ENCODE assay signal across 8 cellular contexts in the genomic region with DNA sequence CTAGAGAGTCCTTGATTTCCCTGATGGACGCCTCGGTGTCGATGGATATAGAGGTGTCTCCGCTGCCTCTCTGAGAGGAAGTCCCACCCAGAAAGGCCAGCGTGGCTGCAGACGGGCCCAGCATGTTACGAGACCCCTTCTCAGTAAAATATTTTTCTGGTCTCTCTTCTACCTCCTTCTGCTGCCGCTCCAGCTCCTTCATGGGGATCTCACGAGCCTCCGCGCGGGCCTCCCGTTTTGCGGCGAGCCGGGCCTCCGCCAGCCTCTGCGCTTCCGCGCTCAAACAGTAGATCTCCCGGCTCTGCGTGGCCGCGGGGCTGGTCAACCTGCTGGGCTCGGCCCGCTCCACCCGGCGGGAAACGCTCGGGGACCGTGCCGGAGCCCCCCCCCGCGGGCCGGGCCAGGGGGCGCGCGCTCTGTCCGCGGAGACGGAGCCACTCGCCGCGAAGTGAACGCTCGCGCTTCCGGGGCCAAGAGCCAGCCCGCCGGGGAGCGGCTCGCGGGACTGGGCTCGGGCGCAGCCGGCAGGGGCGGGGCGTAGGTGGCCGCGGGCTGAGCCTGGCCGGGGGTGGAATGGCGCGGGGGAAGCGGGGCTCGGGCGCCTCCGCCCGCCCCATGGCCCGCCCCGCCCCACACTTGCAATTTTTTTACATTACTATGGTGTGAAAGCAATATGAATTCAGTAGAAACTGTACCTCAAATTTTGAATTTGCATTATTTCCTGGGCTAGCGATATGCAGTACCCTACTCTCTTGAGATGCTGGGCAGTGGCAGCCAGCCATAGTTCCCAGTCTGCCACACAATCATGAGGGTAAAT. TPM values are rescaled to one million over a fixed set of nuclear protein-coding genes. Genes with fewer than 3 reads are reported as not detected.
DNase-seq lines count a peak whose midpoint lies in the region; ATAC-seq and TF ChIP-seq lines count a peak whose summit lies in the region.

No MANE protein-coding gene starts in this region.

- H3K9ac ChIP-seq in HUES6 (ENCODE audit: low read length) = peak overlapping the region; percentile 64

- ATAC-seq in GM21447 (IDR thresholded peaks at IDR 0.05; ENCODE audit: unreplicated experiment) (peak; percentile 83), left ventricle myocardium superior (peak; percentile 100), psoas muscle (peak; percentile 95 to 99 (median 98))

- H3K79me2 ChIP-seq in DOHH2 (ENCODE audit: control insufficient read depth, low read length) = no peaks in the 10 kb centered on the region

- peak; percentile 36 to 69 for TF ChIP-seq POLR2A in adrenal gland (IDR thresholded peaks at IDR 0.05)

- no peaks in the 10 kb centered on the region for H3K27me3 ChIP-seq in DOHH2 (ENCODE audit: control insufficient read depth, low read length)
- H3K27me3 ChIP-seq in HUES6 (ENCODE audit: control insufficient read depth, insufficient read depth, low read length) = peaks cover 7% of the 10 kb centered on the region
- H3K27me3 ChIP-seq in adrenal gland = no peaks in the 10 kb centered on the region
- H3K27me3 ChIP-seq in psoas muscle (ENCODE audit: insufficient read depth in 3 of 3, low read length in 2 of 3) = no peaks in the 10 kb centered on the region

- peaks cover 8% of the 10 kb centered on the region; the same call in 1 of the 2 replicates for H3F3A ChIP-seq in DOHH2 (ENCODE audit: control insufficient read depth, insufficient read depth)

- no peaks in the 10 kb centered on the region for H4K20me1 ChIP-seq in DOHH2 (ENCODE audit: control insufficient read depth, insufficient read depth, low read depth, low read length)

- intact Hi-C loops in adrenal gland (cut with DNase I) = no loop called here
- intact Hi-C loops in left ventricle myocardium superior (cut with micrococcal nuclease) = no loop called here
- intact Hi-C loops in psoas muscle (cut with DNase I) = no loop called here

- no peak for TF ChIP-seq CTCF in DOHH2 (IDR thresholded peaks at IDR 0.05; ENCODE audit: low read depth, low read length, poor library complexity, severe bottlenecking)
- TF ChIP-seq CTCF in adrenal gland (IDR thresholded peaks at IDR 0.05) = no peak
- TF ChIP-seq CTCF in psoas muscle (IDR thresholded peaks at IDR 0.05) = no peak

- H3K36me3 ChIP-seq in DOHH2 (ENCODE audit: control insufficient read depth, low read length) (no peaks in the 10 kb centered on the region), HUES6 (ENCODE audit: control insufficient read depth, insufficient read depth, low read length) (no peaks in the 10 kb centered on the region), adrenal gland (replicated peaks in 1 of 2) (no peaks in the 10 kb centered on the region), psoas muscle (ENCODE audit: insufficient read depth in 1 of 2, low read depth in 1 of 2) (no peaks in the 10 kb centered on the region), urinary bladder (ENCODE audit: insufficient read depth) (no peaks in the 10 kb centered on the region)

- H3K4me3 ChIP-seq in DOHH2 (ENCODE audit: low read length) (peak overlapping the region; percentile 72), HUES6 (ENCODE audit: low read depth, low read length) (peak overlapping the region; percentile 76), adrenal gland (peak overlapping the region; percentile 2 to 99 (median 20)), psoas muscle (peak overlapping the region; percentile 89), urinary bladder (ENCODE audit: low read depth, low read length) (peak overlapping the region; percentile 78)

- WGBS in adrenal gland, 4 donors = 4 to 48% (median 14%) methylated on average over 11 to 71 of the region's 71 CpGs
- WGBS in psoas muscle, 3 donors = 4 to 8% (median 7%) methylated on average over 67 to 71 of the region's 71 CpGs
- 9% methylated on average over 71 of the region's 71 CpGs for WGBS in urinary bladder

- DNase-seq in SW480 (ENCODE audit: low spot score) (peak; percentile 69), adrenal gland (peak; percentile 63 to 84 (median 79)), left ventricle myocardium superior (peak; percentile 90), psoas muscle (peak; percentile 85 to 87)

- H3K4me2 ChIP-seq in DOHH2 (ENCODE audit: low read length) = peak overlapping the region; percentile 64

- H3K4me1 ChIP-seq in DOHH2 (ENCODE audit: control insufficient read depth, low read length) (peaks cover 24% of the 10 kb centered on the region), HUES6 (ENCODE audit: control insufficient read depth, insufficient read depth, low read length) (no peaks in the 10 kb centered on the region), adrenal gland (replicated peaks in 1 of 2) (no peaks in the 10 kb centered on the region), psoas muscle (no peaks in the 10 kb centered on the region), urinary bladder (ENCODE audit: insufficient read depth) (no peaks in the 10 kb centered on the region)

- no peak overlapping the region for H3K27ac ChIP-seq in DOHH2 (ENCODE audit: low read depth, low read length)
- no peak overlapping the region for H3K27ac ChIP-seq in HUES6 (ENCODE audit: low read depth, low read length)
- H3K27ac ChIP-seq in adrenal gland = peak overlapping the region in 3 of 5 donors; percentile 46 to 71 (median 47)
- H3K27ac ChIP-seq in psoas muscle = peak overlapping the region; percentile 58
- peak overlapping the region; percentile 68 for H3K27ac ChIP-seq in urinary bladder (ENCODE audit: low read depth)

- H3K9me2 ChIP-seq in DOHH2 (replicated peaks; ENCODE audit: control insufficient read depth, low read length) = no peaks in the 10 kb centered on the region

- peaks cover 8% of the 10 kb centered on the region for H3K9me3 ChIP-seq in DOHH2 (ENCODE audit: control insufficient read depth, insufficient read depth, low read length)
- H3K9me3 ChIP-seq in HUES6 (ENCODE audit: control insufficient read depth, insufficient read depth, low read depth, low read length) = peaks cover 20% of the 10 kb centered on the region
- no peaks in the 10 kb centered on the region for H3K9me3 ChIP-seq in adrenal gland (replicated peaks in 1 of 3)
- no peaks in the 10 kb centered on the region for H3K9me3 ChIP-seq in psoas muscle

RNA-seq across cellular contexts. Expression of a gene that starts 10.2 kb away (rescaled TPM):
- 1 to 10 TPM in 6 of 8 donors, under 1 TPM in 2; under 0.01 to 5.5 (median 1.7) TPM for total RNA-seq in adrenal gland
- 1 to 10 TPM; 2.7 to 4.4 (median 4.3) TPM for polyA plus RNA-seq in adrenal gland
- total RNA-seq in left ventricle myocardium superior = 1.1 TPM
- total RNA-seq in psoas muscle = 1 to 10 TPM in 1 of 4 donors, under 1 TPM in 3; 0.44 to 1.6 (median 0.62) TPM
- under 1 TPM; 0.65 to 0.85 (median 0.72) TPM for polyA plus RNA-seq in psoas muscle
- 6.6 TPM for total RNA-seq in urinary bladder
- polyA plus RNA-seq in urinary bladder = 2.5 TPM

Comparison
In these comparisons a context has a peak if more than half of its experiments do, and no peak if none do; other contexts are left out.
1. H3K27ac ChIP-seq: peak in adrenal gland (3 of 5), psoas muscle (single experiment) and urinary bladder (single experiment); none in DOHH2 (single experiment) and HUES6 (single experiment).
2. H3K4me3 ChIP-seq: peak in every context shown above with its lines; median percentile 89 in psoas muscle; 78 in urinary bladder; 76 in HUES6; 72 in DOHH2; 20 in adrenal gland.
3. Peak in every context shown above with its lines, with median percentiles within 50 percentile points of each other: ATAC-seq and DNase-seq.